19 cellular contexts compared by ENCODE assay signal in the genomic region with DNA sequence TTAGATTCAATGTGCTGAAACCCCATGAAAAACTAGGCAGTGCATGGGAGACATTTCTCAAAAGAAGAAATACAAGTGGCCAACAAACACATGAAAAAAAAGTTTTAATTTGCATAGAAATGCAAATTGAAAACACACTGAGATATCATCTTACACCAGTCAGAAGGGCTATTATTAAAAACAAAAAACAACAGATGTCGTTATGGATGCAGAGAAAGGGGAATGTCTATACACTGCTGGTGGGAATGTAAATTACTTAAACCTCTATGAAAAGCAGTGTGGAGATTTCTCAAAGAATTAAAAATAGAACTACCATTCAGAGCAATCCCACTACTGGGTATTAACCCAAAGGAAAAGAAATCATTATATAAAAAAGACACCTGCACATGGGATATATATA.
A peak's percentile ranks its signal among the peaks of the same experiment; 100 is the strongest.
DNase-seq lines count a peak whose midpoint lies in the region; TF ChIP-seq lines count a peak whose summit lies in the region.
"Had no signal": no experiment of that assay in that cellular context is flagged by ENCODE, and none has a peak within 500 bp of the region (broad histone marks: within the 10 kb centered on the region; RNA-seq: fewer than 3 reads in every experiment).

No MANE protein-coding gene starts in this region.

- no peak overlapping the region for H3K9ac ChIP-seq in parathyroid adenoma

- H2AFZ ChIP-seq in parathyroid adenoma, result no peak overlapping the region

- H3K79me2 ChIP-seq in parathyroid adenoma, result no peaks in the 10 kb centered on the region

- no peak for TF ChIP-seq CTCF in parathyroid adenoma (IDR thresholded peaks at IDR 0.05)

- peak overlapping the region; percentile 75 for H3K27ac ChIP-seq in parathyroid adenoma
- H3K27ac ChIP-seq: C4-2B, HL-60 had no signal

- H3K4me1 ChIP-seq in parathyroid adenoma, result peaks cover 70% of the 10 kb centered on the region

- peak; percentile 91 for DNase-seq in DMS 273 treated with DMSO at 0.1 percent for 48 hours (lab: John Stamatoyannopoulos, UW)
- peak; percentile 81 for DNase-seq in NCI-H2171 (lab: John Stamatoyannopoulos, UW)
- peak; percentile 96 for DNase-seq in NCI-H526 treated with DMSO at 0.1 percent for 48 hours (lab: John Stamatoyannopoulos, UW)
- no peak for DNase-seq in T-helper 1 cell
- no peak for DNase-seq in DMS79 treated with DMSO at 0.1 percent for 48 hours (lab: John Stamatoyannopoulos, UW)
- DNase-seq in hepatic stellate cell (ENCODE audit: low spot score), result no peak
- DNase-seq: ACHN; AML-193; Caco-2; CD4-positive, alpha-beta T cell; DND-41; EL; GOT3; H7; HFFc6 had no signal

- no peak overlapping the region for H3K4me3 ChIP-seq in parathyroid adenoma (ENCODE audit: low read depth, low read length)
- H3K4me3 ChIP-seq: GM12878 had no signal

- H3K36me3 ChIP-seq in parathyroid adenoma (ENCODE audit: control insufficient read depth, insufficient read depth, low read length), result no peaks in the 10 kb centered on the region

- H3K4me2 ChIP-seq in parathyroid adenoma (ENCODE audit: low read length), result no peak overlapping the region

- no peaks in the 10 kb centered on the region for H3K9me3 ChIP-seq in parathyroid adenoma (ENCODE audit: control insufficient read depth, low read length)
- H3K9me3 ChIP-seq: Caco-2 had no signal

- H3K27me3 ChIP-seq in parathyroid adenoma (ENCODE audit: control insufficient read depth, insufficient read depth, low read length), result no peaks in the 10 kb centered on the region

Comparison
In these comparisons a context has a peak if more than half of its experiments do, and no peak if none do; other contexts are left out.
1. DNase-seq: peak in DMS 273 treated with DMSO at 0.1 percent for 48 hours (single experiment), NCI-H2171 (single experiment) and NCI-H526 treated with DMSO at 0.1 percent for 48 hours (single experiment); none in T-helper 1 cell (0 of 5), DMS79 treated with DMSO at 0.1 percent for 48 hours (single experiment) and hepatic stellate cell (single experiment).